In the genomic region with DNA sequence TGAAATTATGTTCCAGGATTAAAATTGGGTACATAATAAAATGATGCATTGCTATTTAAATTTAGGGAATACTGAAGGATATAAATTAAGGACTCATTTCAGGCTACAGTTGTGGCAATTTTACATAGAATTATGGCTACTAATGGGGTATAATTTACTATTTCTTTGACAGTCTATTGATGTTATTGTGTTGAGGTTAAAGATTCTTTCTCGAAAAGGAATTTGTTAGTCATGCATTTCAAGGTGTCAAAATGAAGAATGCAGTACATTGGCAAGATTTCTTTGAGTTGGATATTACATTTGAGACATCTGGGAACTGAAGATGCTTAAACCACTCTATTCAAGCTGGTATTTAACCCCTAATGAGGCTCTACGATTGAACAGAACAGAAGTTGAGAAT, we compare ENCODE assay signal across 19 cellular contexts. TPM values are rescaled to one million over a fixed set of nuclear protein-coding genes. Genes with fewer than 3 reads are reported as not detected.
DNase-seq lines count a peak whose midpoint lies in the region; ATAC-seq and TF ChIP-seq lines count a peak whose summit lies in the region.
"Had no signal": no experiment of that assay in that cellular context is flagged by ENCODE, and none has a peak within 500 bp of the region (broad histone marks: within the 10 kb centered on the region; RNA-seq: fewer than 3 reads in every experiment).

No MANE protein-coding gene starts in this region.

- H3K9me3 ChIP-seq in mesenchymal stem cell (ENCODE audit: control insufficient read depth, low read length) (no peaks in the 10 kb centered on the region), testis (no peaks in the 10 kb centered on the region)
- H3K9me3 ChIP-seq: A549, Caco-2, SJSA1 had no signal

- no peak overlapping the region for H2AK5ac ChIP-seq in mesenchymal stem cell (ENCODE audit: low read length, severe bottlenecking)

- no peak overlapping the region for H3K23ac ChIP-seq in mesenchymal stem cell (ENCODE audit: low read length in 2 of 2)

- H4K8ac ChIP-seq in mesenchymal stem cell (ENCODE audit: low read length) = no peak overlapping the region

- H4K91ac ChIP-seq in mesenchymal stem cell (ENCODE audit: low read length) = no peak overlapping the region

- WGBS in mesenchymal stem cell = 39% methylated on average over 2 of the region's 2 CpGs
- 62 to 63% methylated on average over 2 of the region's 2 CpGs for WGBS in testis, 2 donors

- no peak for TF ChIP-seq CTCF in testis (IDR thresholded peaks at IDR 0.05)
- no peak for TF ChIP-seq CTCF in omental fat pad (IDR thresholded peaks at IDR 0.05)

- H3K27ac ChIP-seq in mesenchymal stem cell (ENCODE audit: low read length, poor library complexity, severe bottlenecking) (no peak overlapping the region), testis (no peak overlapping the region)
- H3K27ac ChIP-seq: A549, HL-60, SJSA1 had no signal

- H2AFZ ChIP-seq in mesenchymal stem cell (ENCODE audit: low read depth, low read length) = no peak overlapping the region

- no peak overlapping the region for H3K14ac ChIP-seq in mesenchymal stem cell (ENCODE audit: low read length in 2 of 2)

- TF ChIP-seq POLR2A in testis (IDR thresholded peaks at IDR 0.05) = no peak

- no peak overlapping the region for H3K4ac ChIP-seq in mesenchymal stem cell (ENCODE audit: low read depth in 1 of 2, low read length in 2 of 2)

- DNase-seq in AG08395 (ENCODE audit: low spot score) (peak; percentile 13), HCEC 1CT (peak; percentile 37), astrocyte of the hippocampus (ENCODE audit: low read depth, low spot score) (peak; percentile 55), mesenchymal stem cell (peak; percentile 1), NCI-H1417 treated with DMSO at 0.1 percent for 48 hours (lab: John Stamatoyannopoulos, UW) (no peak), testis (no peak), NCI-H2029 treated with DMSO at 0.1 percent for 48 hours (lab: John Stamatoyannopoulos, UW) (no peak), omental fat pad (ENCODE audit: low spot score) (no peak)
- DNase-seq: Caco-2; CD4-positive, CD25-positive, alpha-beta regulatory T cell; NCI-H146; NCI-H2081 treated with DMSO at 0.1 percent for 48 hours; NCI-H524 had no signal

- H3K27me3 ChIP-seq in mesenchymal stem cell (ENCODE audit: control insufficient read depth in 1 of 2, insufficient read depth in 1 of 2, low read length in 2 of 2) = no peaks in the 10 kb centered on the region
- no peaks in the 10 kb centered on the region for H3K27me3 ChIP-seq in testis
- H3K27me3 ChIP-seq: SJSA1 had no signal

- H3K9ac ChIP-seq in mesenchymal stem cell (ENCODE audit: low read length) = no peak overlapping the region

- H3K4me3 ChIP-seq in mesenchymal stem cell (ENCODE audit: insufficient read depth in 1 of 2, low read depth in 1 of 2, low read length in 2 of 2) = no peak overlapping the region
- H3K4me3 ChIP-seq in testis = no peak overlapping the region
- H3K4me3 ChIP-seq: A549, GM12878, SJSA1 had no signal

- H2BK15ac ChIP-seq in mesenchymal stem cell (ENCODE audit: low read depth, poor library complexity, severe bottlenecking) = no peak overlapping the region

- no peaks in the 10 kb centered on the region for H3K79me1 ChIP-seq in mesenchymal stem cell (replicated peaks; ENCODE audit: low read length, poor library complexity, severe bottlenecking)

- H3K4me2 ChIP-seq in mesenchymal stem cell (ENCODE audit: low read length, poor library complexity, severe bottlenecking) = no peak overlapping the region
- H3K4me2 ChIP-seq: A549 had no signal

- no peak overlapping the region for H2BK120ac ChIP-seq in mesenchymal stem cell (ENCODE audit: low read depth, low read length)

- H3K4me1 ChIP-seq in mesenchymal stem cell (ENCODE audit: control insufficient read depth, insufficient read depth, low read depth, low read length) = no peaks in the 10 kb centered on the region
- H3K4me1 ChIP-seq in testis = no peaks in the 10 kb centered on the region
- H3K4me1 ChIP-seq: A549, Caco-2, SJSA1 had no signal

- H3K36me3 ChIP-seq in mesenchymal stem cell (ENCODE audit: control insufficient read depth in 1 of 2, insufficient read depth in 2 of 2, low read depth in 1 of 2, low read length in 2 of 2) (no peaks in the 10 kb centered on the region), testis (ENCODE audit: low read depth, missing control alignments) (no peaks in the 10 kb centered on the region)
- H3K36me3 ChIP-seq: SJSA1 had no signal

- H3K18ac ChIP-seq in mesenchymal stem cell (ENCODE audit: low read depth in 1 of 2, low read length in 2 of 2) = no peak overlapping the region

- H2BK12ac ChIP-seq in mesenchymal stem cell (ENCODE audit: low read length in 2 of 2) = no peak overlapping the region

- intact Hi-C loops in testis (cut with DNase I; ENCODE audit: low total_unique reads) = no loop called here

- no peak overlapping the region for H2BK5ac ChIP-seq in mesenchymal stem cell (ENCODE audit: low read depth, low read length, poor library complexity, severe bottlenecking)

- no peak for ATAC-seq in omental fat pad (ENCODE audit: low FRiP score)
- ATAC-seq: A549, GM12878, HCT116 had no signal

RNA-seq across cellular contexts. Expression of gene SLC5A8, which starts 28.3 kb away (rescaled TPM):
- polyA plus RNA-seq in mesenchymal stem cell (2013, experiment 1 of 2) = not detected
- polyA plus RNA-seq in mesenchymal stem cell (2013, experiment 2 of 2) = not detected
- total RNA-seq in testis (under 1 TPM; 0.31 to 0.71 TPM), omental fat pad (under 1 TPM in 1 of 4 donors, not detected in 3; 0.12 TPM)
- 0.40 TPM for polyA plus RNA-seq in testis (ENCODE audit: insufficient read depth, low read depth, low replicate concordance)
- total RNA-seq: Caco-2; CD4-positive, CD25-positive, alpha-beta regulatory T cell; G401; GM12878; SJSA1 had no signal
- polyA plus RNA-seq: A549; CD4-positive, CD25-positive, alpha-beta regulatory T cell; GM12878 had no signal

Comparison
In these comparisons a context has a peak if more than half of its experiments do, and no peak if none do; other contexts are left out.
1. DNase-seq: peak in AG08395 (single experiment), HCEC 1CT (single experiment), astrocyte of the hippocampus (single experiment) and mesenchymal stem cell (single experiment); none in NCI-H1417 treated with DMSO at 0.1 percent for 48 hours (single experiment), testis (single experiment), NCI-H2029 treated with DMSO at 0.1 percent for 48 hours (single experiment) and omental fat pad (single experiment).